In the genomic region with DNA sequence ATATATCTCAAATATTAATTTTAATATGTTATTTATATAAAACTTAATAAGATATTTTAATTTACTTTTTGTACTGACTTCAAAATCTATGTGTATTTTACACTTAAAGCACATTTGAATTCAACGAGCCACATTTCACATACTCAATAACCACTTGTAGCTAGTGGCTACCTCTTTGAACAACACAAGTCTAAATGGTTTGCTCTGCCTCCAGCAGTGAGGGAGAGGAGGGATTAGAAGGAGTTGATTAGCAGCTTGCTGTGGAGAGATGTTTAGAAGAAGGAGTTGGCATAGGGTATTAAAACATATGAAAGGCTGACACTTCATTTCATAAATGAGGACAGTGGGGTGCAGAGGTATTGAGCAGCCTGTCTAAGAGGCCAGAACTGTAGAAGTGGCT, we compare ENCODE assay signal across 19 cellular contexts.
"Had no signal": no experiment of that assay in that cellular context is flagged by ENCODE, and none has a peak within 500 bp of the region (broad histone marks: within the 10 kb centered on the region; RNA-seq: fewer than 3 reads in every experiment).

No MANE protein-coding gene starts in this region.

- H3K4me1 Mint-ChIP-seq: activated CD4-positive, alpha-beta memory T cell treated with anti-CD3 and anti-CD28 coated beads, Interleukin-2, amount 10 ng/mL, durations not matched to agents 7 days and 5 days; activated CD8-positive, alpha-beta memory T cell treated with anti-CD3 and anti-CD28 coated beads, Interleukin-2, amount 10 ng/mL, durations not matched to agents 7 days and 5 days; nephron progenitor cell had no signal

- H3K9me3 Mint-ChIP-seq: activated B cell treated with CpG ODN at 0.5 μM for 24 hours; activated CD4-positive, alpha-beta memory T cell treated with anti-CD3 and anti-CD28 coated beads, Interleukin-2, amount 10 ng/mL, durations not matched to agents 7 days and 5 days; nephron progenitor cell; stimulated activated memory B cell treated with anti-CD40 and anti-IgM and Interleukin-4, amounts not matched to agents 10 μg/mL and 1 μg/mL and 100 μg/mL, for 72 hours had no signal

- H3K27ac Mint-ChIP-seq: activated B cell treated with CpG ODN at 0.5 μM for 24 hours; activated CD4-positive, alpha-beta memory T cell treated with anti-CD3 and anti-CD28 coated beads, Interleukin-2, amount 10 ng/mL, durations not matched to agents 7 days and 5 days; activated CD8-positive, alpha-beta memory T cell treated with anti-CD3 and anti-CD28 coated beads, Interleukin-2, amount 10 ng/mL, durations not matched to agents 7 days and 5 days; activated naive CD8-positive, alpha-beta T cell; nephron progenitor cell; stimulated activated memory B cell treated with anti-CD40 and anti-IgM and Interleukin-4, amounts not matched to agents 10 μg/mL and 1 μg/mL and 100 μg/mL, for 72 hours had no signal

- H3K27me3 ChIP-seq: spleen, upper lobe of left lung had no signal

- H3K36me3 ChIP-seq: spleen, thoracic aorta, upper lobe of left lung had no signal

- H3K27me3 Mint-ChIP-seq: activated B cell treated with CpG ODN at 0.5 μM for 24 hours; activated CD4-positive, alpha-beta memory T cell treated with anti-CD3 and anti-CD28 coated beads, Interleukin-2, amount 10 ng/mL, durations not matched to agents 7 days and 5 days; activated CD8-positive, alpha-beta memory T cell treated with anti-CD3 and anti-CD28 coated beads, Interleukin-2, amount 10 ng/mL, durations not matched to agents 7 days and 5 days; activated naive CD8-positive, alpha-beta T cell; stimulated activated memory B cell treated with anti-CD40 and anti-IgM and Interleukin-4, amounts not matched to agents 10 μg/mL and 1 μg/mL and 100 μg/mL, for 72 hours had no signal

- H3K4me3 Mint-ChIP-seq: activated B cell treated with CpG ODN at 0.5 μM for 24 hours; activated CD4-positive, alpha-beta memory T cell treated with anti-CD3 and anti-CD28 coated beads, Interleukin-2, amount 10 ng/mL, durations not matched to agents 7 days and 5 days; activated CD8-positive, alpha-beta memory T cell treated with anti-CD3 and anti-CD28 coated beads, Interleukin-2, amount 10 ng/mL, durations not matched to agents 7 days and 5 days; activated naive CD8-positive, alpha-beta T cell; nephron progenitor cell; stimulated activated memory B cell treated with anti-CD40 and anti-IgM and Interleukin-4, amounts not matched to agents 10 μg/mL and 1 μg/mL and 100 μg/mL, for 72 hours had no signal

- H3K27ac ChIP-seq: thoracic aorta, upper lobe of left lung had no signal

- H3K4me1 ChIP-seq: upper lobe of left lung had no signal

- H3K4me3 ChIP-seq: lung, spleen, thoracic aorta, upper lobe of left lung had no signal

- DNase-seq: activated B cell treated with CpG ODN at 0.5 μM for 24 hours; activated CD4-positive, alpha-beta memory T cell treated with anti-CD3 and anti-CD28 coated beads, Interleukin-2, amount 10 ng/mL, durations not matched to agents 7 days and 5 days; activated CD4-positive, alpha-beta T cell treated with anti-CD3 and anti-CD28 coated beads for 4 hours; activated CD8-positive, alpha-beta memory T cell treated with anti-CD3 and anti-CD28 coated beads, Interleukin-2, amount 10 ng/mL, durations not matched to agents 7 days and 5 days; cerebellar nuclear complex; effector CD4-positive, alpha-beta T cell; nephron progenitor cell; occipital lobe; retina; spleen; stimulated activated CD4-positive, alpha-beta T cell treated with anti-CD3 and anti-CD28 coated beads, Interleukin-4, amount 100 ng/mL, for 4 hours; upper lobe of left lung had no signal

- H3K9me3 ChIP-seq: spleen, thoracic aorta, upper lobe of left lung had no signal

- FAIRE-seq: bronchial epithelial cell, keratinocyte, TTC549 had no signal

- ATAC-seq: activated CD8-positive, alpha-beta memory T cell treated with anti-CD3 and anti-CD28 coated beads, Interleukin-2, amount 10 ng/mL, durations not matched to agents 7 days and 5 days; stimulated activated memory B cell treated with anti-CD40 and anti-IgM and Interleukin-4, amounts not matched to agents 10 μg/mL and 1 μg/mL and 100 μg/mL, for 72 hours had no signal
